ENCODE assay signal across 9 cellular contexts in the genomic region with DNA sequence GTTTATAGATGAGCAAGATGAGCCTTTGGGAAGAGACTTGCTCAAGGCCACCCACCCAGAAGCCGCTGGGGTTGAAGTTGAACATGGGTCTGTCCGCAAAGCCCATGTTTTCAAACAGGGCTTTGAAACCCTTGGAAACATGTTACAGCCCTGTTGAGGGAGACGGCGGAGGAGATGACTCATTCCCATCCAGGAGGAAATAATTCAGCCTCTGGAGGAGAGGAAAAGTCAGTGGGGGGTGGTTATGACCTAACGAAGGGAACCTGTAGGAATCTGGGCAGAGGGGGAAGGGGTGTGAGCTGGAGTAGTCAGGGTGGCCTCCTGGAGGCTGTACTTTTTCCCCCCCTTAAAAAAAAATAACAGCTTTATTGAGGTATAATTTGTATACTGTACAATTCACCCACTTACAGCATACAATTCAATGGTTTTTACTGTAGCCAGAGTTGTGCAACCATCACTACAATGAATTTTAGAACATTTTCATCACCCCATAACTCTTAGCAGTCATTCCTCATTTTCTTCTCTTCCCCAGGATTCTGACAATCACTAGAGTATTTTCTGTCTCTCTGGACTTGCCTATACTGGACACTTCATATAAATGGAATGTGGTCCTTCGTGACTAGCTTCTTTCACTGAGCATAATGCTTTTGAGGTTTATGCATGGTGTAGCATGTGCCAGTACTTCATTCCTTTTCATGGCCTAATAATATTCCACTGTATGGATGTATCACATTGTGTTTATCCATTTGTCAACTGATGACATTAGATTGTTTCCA. TPM values are rescaled to one million over a fixed set of nuclear protein-coding genes. Genes with fewer than 3 reads are reported as not detected.
DNase-seq lines count a peak whose midpoint lies in the region; ATAC-seq and TF ChIP-seq lines count a peak whose summit lies in the region.
"Had no signal": no experiment of that assay in that cellular context is flagged by ENCODE, and none has a peak within 500 bp of the region (broad histone marks: within the 10 kb centered on the region; RNA-seq: fewer than 3 reads in every experiment).

No MANE protein-coding gene starts in this region.

- H4K12ac ChIP-seq in trophoblast cell (ENCODE audit: low read depth, low read length): no peak overlapping the region

- H3K4me1 Mint-ChIP-seq in Caco-2 (ENCODE audit: low read depth, unreplicated experiment): peaks cover 18% of the 10 kb centered on the region
- H3K4me1 Mint-ChIP-seq in GM23338: peaks cover 8% of the 10 kb centered on the region

- H3K14ac ChIP-seq in trophoblast cell (ENCODE audit: low read length): peak overlapping the region; percentile 84

- H3K36me3 Mint-ChIP-seq in Caco-2 (ENCODE audit: insufficient read depth, unreplicated experiment): no peaks in the 10 kb centered on the region
- H3K36me3 Mint-ChIP-seq in GM23338 (ENCODE audit: low read depth): no peaks in the 10 kb centered on the region

- intact Hi-C loops in Caco-2 (cut with micrococcal nuclease; ENCODE audit: unreplicated experiment): loop anchor here (1.0 kb wide), 1 partner anchor 39 kb away; no protein-coding TSS in a partner anchor

- H2AK5ac ChIP-seq in trophoblast cell (ENCODE audit: low read length): peak overlapping the region; percentile 88

- no peaks in the 10 kb centered on the region for H3K9me2 ChIP-seq in GM23338 (ENCODE audit: insufficient read depth)

- H3F3A ChIP-seq in GM23338 (replicated peaks; ENCODE audit: low read depth): 0 out of 2 replicates have a peak, but pooled peaks cover 3% of the 10 kb centered on the region

- H3K4me3 ChIP-seq in Caco-2 (ENCODE audit: low read depth, low read length) (no peak overlapping the region), Peyer's patch (no peak overlapping the region), fibroblast of lung (replicated peaks in 1 of 4; ENCODE audit: control extremely low read depth in 1 of 4, insufficient read depth in 1 of 4, low read depth in 3 of 4, low read length in 4 of 4) (no peak overlapping the region), trophoblast cell (ENCODE audit: low read depth, low read length) (no peak overlapping the region), GM23338 (no peak overlapping the region)

- peak overlapping the region; percentile 89 for H2BK120ac ChIP-seq in trophoblast cell (ENCODE audit: insufficient read depth, low read length, poor library complexity)

- H3K27ac ChIP-seq in Peyer's patch (peak overlapping the region in 3 of 4 donors; percentile 3 to 89 (median 36)), fibroblast of lung (ENCODE audit: insufficient read depth, low read length) (peak overlapping the region; percentile 77), trophoblast cell (ENCODE audit: low read depth, low read length) (peak overlapping the region; percentile 82), GM23338 (ENCODE audit: low read depth) (no peak overlapping the region)

- H4K8ac ChIP-seq in trophoblast cell (ENCODE audit: low read depth, low read length): peak overlapping the region; percentile 71

- H3K23ac ChIP-seq in trophoblast cell (ENCODE audit: low read length): no peak overlapping the region

- H4K91ac ChIP-seq in trophoblast cell (ENCODE audit: low read depth, low read length): peak overlapping the region; percentile 92

- H3K79me2 ChIP-seq in fibroblast of lung (ENCODE audit: control insufficient read depth, insufficient read depth, low read length) (peaks cover 29% of the 10 kb centered on the region), trophoblast cell (ENCODE audit: control insufficient read depth, insufficient read depth, low read length, poor library complexity) (peaks cover 16% of the 10 kb centered on the region), GM23338 (replicated peaks; ENCODE audit: insufficient read depth) (no peaks in the 10 kb centered on the region)

- peak overlapping the region; percentile 41 for H3K4me2 ChIP-seq in fibroblast of lung (ENCODE audit: extremely low read depth, insufficient read depth, low read length)
- H3K4me2 ChIP-seq in trophoblast cell (ENCODE audit: low read length): peak overlapping the region; percentile 14
- H3K4me2 ChIP-seq in GM23338: no peak overlapping the region

- no peak overlapping the region for H3K4ac ChIP-seq in trophoblast cell (ENCODE audit: low read depth, low read length)

- BruUV-seq in Caco-2 (replicated peaks; lab: Mats Ljungman, UMichigan): no TSS peak

- H3K27ac Mint-ChIP-seq in Caco-2 (ENCODE audit: unreplicated experiment) (peak overlapping the region; percentile 72), GM23338 (no peak overlapping the region)

- H3K79me1 ChIP-seq in trophoblast cell (ENCODE audit: low read length): peaks cover 33% of the 10 kb centered on the region

- TF ChIP-seq CTCF in Caco-2 (IDR thresholded peaks at IDR 0.05; ENCODE audit: insufficient read depth in 1 of 2, low read depth in 1 of 2, low read length in 1 of 2, severe bottlenecking in 1 of 2, unreplicated experiment in 1 of 2): no peak
- no peak for TF ChIP-seq CTCF in Peyer's patch (IDR thresholded peaks at IDR 0.05)
- TF ChIP-seq CTCF in fibroblast of lung (conservative IDR thresholded peaks at IDR 0.05 in 1 of 2, IDR thresholded peaks at IDR 0.05 in 1 of 2; ENCODE audit: low read depth in 1 of 2, low read length in 2 of 2): no peak
- TF ChIP-seq CTCF in GM23338 (conservative IDR thresholded peaks at IDR 0.05; ENCODE audit: low read depth in 2 of 2): no peak

- H3K27me3 Mint-ChIP-seq in Caco-2 (ENCODE audit: insufficient read depth, unreplicated experiment): no peaks in the 10 kb centered on the region
- peaks cover 22% of the 10 kb centered on the region for H3K27me3 Mint-ChIP-seq in GM23338 (ENCODE audit: insufficient read depth, low read depth, poor library complexity)
- H3K27me3 Mint-ChIP-seq: IgD-negative memory B cell had no signal

- no peaks in the 10 kb centered on the region for H3K27me3 ChIP-seq in Caco-2 (replicated peaks; ENCODE audit: control insufficient read depth, insufficient read depth, low read length)
- H3K27me3 ChIP-seq in Peyer's patch: no peaks in the 10 kb centered on the region
- no peaks in the 10 kb centered on the region for H3K27me3 ChIP-seq in fibroblast of lung (ENCODE audit: control insufficient read depth, insufficient read depth, low read length)
- H3K27me3 ChIP-seq in trophoblast cell (ENCODE audit: insufficient read depth, low read length): peaks cover 3% of the 10 kb centered on the region
- peaks cover 40% of the 10 kb centered on the region for H3K27me3 ChIP-seq in GM23338 (ENCODE audit: insufficient read depth)

- CTCF ChIA-PET in Caco-2 (lab: Charles Lee): interaction anchor here (0.5 to 0.6 kb wide), 2 partner anchors 93 to 96 kb away, joined by 3 to 4 read pairs; no protein-coding TSS in a partner anchor

- H3K4me1 ChIP-seq in Caco-2 (peaks cover 27% of the 10 kb centered on the region; the same call in 1 of the 2 replicates), Peyer's patch (peaks cover 0 to 39% (median 12%) of the 10 kb centered on the region in 4 donors), fibroblast of lung (ENCODE audit: control insufficient read depth, extremely low read depth, insufficient read depth, low read length) (peaks cover 11% of the 10 kb centered on the region), trophoblast cell (ENCODE audit: control insufficient read depth in 1 of 2, insufficient read depth in 2 of 2, low read length in 2 of 2) (peaks cover 11 to 25% of the 10 kb centered on the region in 2 experiments), GM23338 (ENCODE audit: insufficient read depth) (no peaks in the 10 kb centered on the region; the same call in 1 of the 2 replicates)

- H2AFZ ChIP-seq in fibroblast of lung (ENCODE audit: low read length) (no peak overlapping the region), trophoblast cell (ENCODE audit: insufficient read depth, low read length, poor library complexity) (peak overlapping the region; percentile 32), GM23338 (no peak overlapping the region)

- peak overlapping the region; percentile 93 for H2BK12ac ChIP-seq in trophoblast cell (ENCODE audit: low read length)

- H2BK5ac ChIP-seq in trophoblast cell (ENCODE audit: low read depth, low read length, poor library complexity): peak overlapping the region; percentile 89

- H4K20me1 ChIP-seq in fibroblast of lung (ENCODE audit: control insufficient read depth, extremely low read depth, insufficient read depth, low read length) (no peaks in the 10 kb centered on the region), GM23338 (replicated peaks; ENCODE audit: insufficient read depth) (no peaks in the 10 kb centered on the region)

- POLR2A ChIA-PET in Caco-2 (lab: Charles Lee): no interaction called here

- H3K9ac ChIP-seq in fibroblast of lung (ENCODE audit: insufficient read depth, low read length) (no peak overlapping the region), trophoblast cell (ENCODE audit: low read length) (no peak overlapping the region)

- DNase-seq in Caco-2: no peak
- peak in 1 of 3 donors; percentile 66 for DNase-seq in Peyer's patch
- peak; percentile 94 to 95 for DNase-seq in fibroblast of lung (ENCODE audit: low read depth in 2 of 2)
- DNase-seq in trophoblast cell: peak; percentile 52 to 95
- no peak for DNase-seq in occipital lobe (lab: John Stamatoyannopoulos, UW)
- DNase-seq in inferior parietal cortex (ENCODE audit: extremely low spot score): no peak
- no peak for DNase-seq in GM23338 (ENCODE audit: low spot score)
- no peak for DNase-seq in NCI-H187 (lab: John Stamatoyannopoulos, UW)

- no peak for TF ChIP-seq POLR2A in Peyer's patch (IDR thresholded peaks at IDR 0.05)

- H3K9me3 Mint-ChIP-seq in Caco-2 (ENCODE audit: unreplicated experiment): no peaks in the 10 kb centered on the region
- H3K9me3 Mint-ChIP-seq in GM23338: no peaks in the 10 kb centered on the region
- H3K9me3 Mint-ChIP-seq: IgD-negative memory B cell had no signal

- no peak for ATAC-seq in GM23338

- H3K36me3 ChIP-seq in Caco-2 (ENCODE audit: control insufficient read depth, insufficient read depth, low read length): no peaks in the 10 kb centered on the region
- no peaks in the 10 kb centered on the region for H3K36me3 ChIP-seq in Peyer's patch
- H3K36me3 ChIP-seq in fibroblast of lung (ENCODE audit: control insufficient read depth, insufficient read depth, low read length): no peaks in the 10 kb centered on the region
- no peaks in the 10 kb centered on the region for H3K36me3 ChIP-seq in trophoblast cell (ENCODE audit: control insufficient read depth in 1 of 2, insufficient read depth in 2 of 2, low read length in 2 of 2)
- no peaks in the 10 kb centered on the region for H3K36me3 ChIP-seq in GM23338 (ENCODE audit: insufficient read depth)

- H3K9me3 ChIP-seq in Caco-2 (no peaks in the 10 kb centered on the region), Peyer's patch (no peaks in the 10 kb centered on the region), fibroblast of lung (ENCODE audit: control insufficient read depth, insufficient read depth, low read depth, low read length) (no peaks in the 10 kb centered on the region), trophoblast cell (ENCODE audit: insufficient read depth, low read depth, low read length) (no peaks in the 10 kb centered on the region)

- H3K4me3 Mint-ChIP-seq in Caco-2 (ENCODE audit: unreplicated experiment) (no peak overlapping the region), GM23338 (no peak overlapping the region)

- peak overlapping the region; percentile 77 for H3K18ac ChIP-seq in trophoblast cell (ENCODE audit: low read length)

- WGBS in trophoblast cell (ENCODE audit: extremely low coverage, insufficient coverage, insufficient read length): no CpG with 5 or more reads among the region's 6 CpGs

RNA-seq across cellular contexts. Expression of a gene that starts 1.9 kb away (rescaled TPM):
- total RNA-seq in Caco-2 (2022) (18.4 and 20.7 TPM in 2 replicates), Peyer's patch (10 to 100 TPM; 15.4 to 53.6 (median 39.7) TPM), fibroblast of lung (5.4 and 8.9 TPM in 2 replicates), occipital lobe (1.4 TPM)
- polyA plus RNA-seq in fibroblast of lung (9.2 and 10.2 TPM in 2 replicates), GM23338 (2016; fragmentation: Nextera tagmentation; extraction: Ambion mirVana) (0.63 and 1.5 TPM in 2 replicates)
- polyA plus RNA-seq in fibroblast of lung (2012): 22.7 and 24.7 TPM in 2 replicates
- 32.9 and 48.0 TPM in 2 replicates for polyA minus RNA-seq in fibroblast of lung (ENCODE audit: low replicate concordance)
- polyA plus RNA-seq in trophoblast cell (2013): 34.8 and 36.0 TPM in 2 replicates
- 0.78 and 0.97 TPM in 2 replicates for total RNA-seq in GM23338 (2014; rRNA removed; shearing (Covaris generic))

Comparison
In these comparisons a context has a peak if more than half of its experiments do, and no peak if none do; other contexts are left out.
1. DNase-seq: peak in fibroblast of lung (2 of 2) and trophoblast cell (2 of 2); none in Caco-2 (0 of 2), occipital lobe (single experiment), inferior parietal cortex (single experiment), GM23338 (single experiment) and NCI-H187 (0 of 2).